In genomic region chr16:84592718-84593117, GRCh38 we compare ENCODE assay signal across 1 cellular context.
TF ChIP-seq lines count a peak whose summit lies in the region.

No MANE protein-coding gene starts in this region.

TF ChIP-seq in IMR-90, 13 proteins besides CTCF, POLR2A, EP300 and RAD21 (continued from another document):
- TF ChIP-seq RFX5 (IDR thresholded peaks at IDR 0.05; ENCODE audit: low read depth, low read length) (no peak), CEBPB (IDR thresholded peaks at IDR 0.05; ENCODE audit: low read depth, low read length) (no peak), RCOR1 (IDR thresholded peaks at IDR 0.05; ENCODE audit: insufficient replicate concordance, low read length) (no peak), BHLHE40 (IDR thresholded peaks at IDR 0.05; ENCODE audit: low read depth, low read length) (no peak), CHD1 (IDR thresholded peaks at IDR 0.05; ENCODE audit: low read depth, low read length) (no peak), MAZ (IDR thresholded peaks at IDR 0.05; ENCODE audit: borderline replicate concordance, low read depth, low read length) (no peak), SMC3 (IDR thresholded peaks at IDR 0.05; ENCODE audit: low read depth, low read length) (no peak), USF2 (IDR thresholded peaks at IDR 0.05; ENCODE audit: low read depth, low read length) (no peak)
- TF ChIP-seq, protein P1, sequence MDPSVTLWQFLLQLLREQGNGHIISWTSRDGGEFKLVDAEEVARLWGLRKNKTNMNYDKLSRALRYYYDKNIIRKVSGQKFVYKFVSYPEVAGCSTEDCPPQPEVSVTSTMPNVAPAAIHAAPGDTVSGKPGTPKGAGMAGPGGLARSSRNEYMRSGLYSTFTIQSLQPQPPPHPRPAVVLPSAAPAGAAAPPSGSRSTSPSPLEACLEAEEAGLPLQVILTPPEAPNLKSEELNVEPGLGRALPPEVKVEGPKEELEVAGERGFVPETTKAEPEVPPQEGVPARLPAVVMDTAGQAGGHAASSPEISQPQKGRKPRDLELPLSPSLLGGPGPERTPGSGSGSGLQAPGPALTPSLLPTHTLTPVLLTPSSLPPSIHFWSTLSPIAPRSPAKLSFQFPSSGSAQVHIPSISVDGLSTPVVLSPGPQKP (IDR thresholded peaks at IDR 0.05; ENCODE audit: borderline replicate concordance, low read depth, low read length), result no peak
